In genomic region chr6:149477544-149477943, GRCh38 we compare ENCODE assay signal across 29 cellular contexts. TPM values are rescaled to one million over a fixed set of nuclear protein-coding genes. Genes with fewer than 3 reads are reported as not detected.
DNase-seq lines count a peak whose midpoint lies in the region; ATAC-seq, FAIRE-seq and TF ChIP-seq lines count a peak whose summit lies in the region.
"Had no signal": no experiment of that assay in that cellular context is flagged by ENCODE, and none has a peak within 500 bp of the region (broad histone marks: within the 10 kb centered on the region; RNA-seq: fewer than 3 reads in every experiment).

No MANE protein-coding gene starts in this region.

- peaks cover 34 to 100% (median 66%) of the 10 kb centered on the region in 6 donors for H3K4me1 ChIP-seq in spleen
- H3K4me1 ChIP-seq in right lobe of liver = no peaks in the 10 kb centered on the region
- H3K4me1 ChIP-seq: foreskin keratinocyte, prostate gland, uterus had no signal

- H3K27me3 ChIP-seq in spleen (replicated peaks in 1 of 7) = peaks cover 0 to 12% (median 0%) of the 10 kb centered on the region in 7 donors
- H3K27me3 ChIP-seq in right lobe of liver = no peaks in the 10 kb centered on the region
- H3K27me3 ChIP-seq: BLaER1 treated with 17β-estradiol and CSF1 and Interleukin-3, amounts not matched to agents 10 nM and 100 nM; colonic mucosa; suprapubic skin; uterus had no signal

- peaks cover 88% of the 10 kb centered on the region for H3K36me3 Mint-ChIP-seq in activated T-cell treated with anti-CD3 and anti-CD28 coated beads, Interleukin-2, amount 50 U/mL, for 24 hours (ENCODE audit: low read depth)
- H3K36me3 Mint-ChIP-seq in activated CD4-positive, alpha-beta memory T cell treated with anti-CD3 and anti-CD28 coated beads, Interleukin-2, amount 10 ng/mL, durations not matched to agents 7 days and 5 days (ENCODE audit: low read depth) = peaks cover 58% of the 10 kb centered on the region

- peak; percentile 55 for FAIRE-seq in GM18507 (lab: Jason Lieb, UNC)
- FAIRE-seq: bronchial epithelial cell had no signal

- peaks cover 78% of the 10 kb centered on the region for H3K4me1 Mint-ChIP-seq in activated T-cell treated with anti-CD3 and anti-CD28 coated beads, Interleukin-2, amount 50 U/mL, for 24 hours (ENCODE audit: low read depth)
- H3K4me1 Mint-ChIP-seq in activated CD4-positive, alpha-beta memory T cell treated with anti-CD3 and anti-CD28 coated beads, Interleukin-2, amount 10 ng/mL, durations not matched to agents 7 days and 5 days = peaks cover 67% of the 10 kb centered on the region

- H3K27ac Mint-ChIP-seq in activated T-cell treated with anti-CD3 and anti-CD28 coated beads, Interleukin-2, amount 50 U/mL, for 24 hours = peak overlapping the region; percentile 84
- peak overlapping the region; percentile 37 for H3K27ac Mint-ChIP-seq in activated CD4-positive, alpha-beta memory T cell treated with anti-CD3 and anti-CD28 coated beads, Interleukin-2, amount 10 ng/mL, durations not matched to agents 7 days and 5 days
- H3K27ac Mint-ChIP-seq: HFFc6 had no signal

- H3K4me3 ChIP-seq in spleen = no peak overlapping the region
- H3K4me3 ChIP-seq in right lobe of liver = no peak overlapping the region
- H3K4me3 ChIP-seq: BLaER1 treated with 17β-estradiol and CSF1 and Interleukin-3, amounts not matched to agents 10 nM and 100 nM; colonic mucosa; GM23248; heart right ventricle; prostate gland; suprapubic skin; uterus had no signal

- TF ChIP-seq CTCF in spleen (IDR thresholded peaks at IDR 0.05 in 8 of 11, conservative IDR thresholded peaks at IDR 0.05 in 3 of 11) = no peak
- TF ChIP-seq CTCF in right lobe of liver (IDR thresholded peaks at IDR 0.05) = no peak

- WGBS in spleen, 5 donors = 88 to 96% (median 91%) methylated on average over 5 of the region's 5 CpGs
- 95% methylated on average over 5 of the region's 5 CpGs for WGBS in right lobe of liver (ENCODE audit: insufficient coverage, low coverage, low lambda C conversion rate, missing lambda C conversion rate)

- H3K9me3 Mint-ChIP-seq in activated T-cell treated with anti-CD3 and anti-CD28 coated beads, Interleukin-2, amount 50 U/mL, for 24 hours = no peaks in the 10 kb centered on the region
- no peaks in the 10 kb centered on the region for H3K9me3 Mint-ChIP-seq in activated CD4-positive, alpha-beta memory T cell treated with anti-CD3 and anti-CD28 coated beads, Interleukin-2, amount 10 ng/mL, durations not matched to agents 7 days and 5 days
- H3K9me3 Mint-ChIP-seq: HFFc6 had no signal

- peak; percentile 27 for DNase-seq in activated T-cell treated with anti-CD3 and anti-CD28 coated beads, Interleukin-2, amount 50 U/mL, for 24 hours
- no peak for DNase-seq in activated T-cell treated with anti-CD3 and anti-CD28 coated beads, Interleukin-2, amount 50 U/mL, for 1 hour
- no peak for DNase-seq in GM18507 (ENCODE audit: extremely low spot score, insufficient read length, low read depth)
- no peak for DNase-seq in activated CD4-positive, alpha-beta memory T cell treated with anti-CD3 and anti-CD28 coated beads, Interleukin-2, amount 10 ng/mL, durations not matched to agents 7 days and 5 days
- no peak for DNase-seq in spleen
- DNase-seq in right lobe of liver = no peak
- DNase-seq in NK-92 (lab: John Stamatoyannopoulos, UW; ENCODE audit: unreplicated experiment) = no peak
- DNase-seq in dedifferentiated amniotic fluid mesenchymal stem cell (ENCODE audit: extremely low spot score) = no peak
- DNase-seq: activated CD4-positive, alpha-beta T cell treated with anti-CD3 and anti-CD28 coated beads for 4 hours; activated gamma-delta T cell treated with Interleukin-2 at 50 U/mL for 16 hours; Calu3; colonic mucosa; foreskin keratinocyte; GM23248; heart right ventricle; HFFc6; MM.1S; NCI-H1417 treated with DMSO at 0.1 percent for 48 hours; NCI-H2107; NCI-H446 treated with DMSO at 0.1 percent for 48 hours; SHP77; SW 1271; uterus had no signal

- peaks cover 0 to 14% (median 2%) of the 10 kb centered on the region in 6 donors for H3K36me3 ChIP-seq in spleen
- H3K36me3 ChIP-seq in right lobe of liver = no peaks in the 10 kb centered on the region
- H3K36me3 ChIP-seq: colonic mucosa, prostate gland, suprapubic skin, uterus had no signal

- no peaks in the 10 kb centered on the region for H3K27me3 Mint-ChIP-seq in activated T-cell treated with anti-CD3 and anti-CD28 coated beads, Interleukin-2, amount 50 U/mL, for 24 hours
- H3K27me3 Mint-ChIP-seq in activated CD4-positive, alpha-beta memory T cell treated with anti-CD3 and anti-CD28 coated beads, Interleukin-2, amount 10 ng/mL, durations not matched to agents 7 days and 5 days = no peaks in the 10 kb centered on the region

- H3K4me3 Mint-ChIP-seq in activated T-cell treated with anti-CD3 and anti-CD28 coated beads, Interleukin-2, amount 50 U/mL, for 24 hours = peak overlapping the region; percentile 36
- no peak overlapping the region for H3K4me3 Mint-ChIP-seq in activated CD4-positive, alpha-beta memory T cell treated with anti-CD3 and anti-CD28 coated beads, Interleukin-2, amount 10 ng/mL, durations not matched to agents 7 days and 5 days
- H3K4me3 Mint-ChIP-seq: HFFc6 had no signal

- ATAC-seq in right lobe of liver = no peak
- ATAC-seq: esophagus mucosa, foreskin keratinocyte, heart right ventricle had no signal

- CTCF ChIA-PET in activated CD4-positive, alpha-beta memory T cell treated with anti-CD3 and anti-CD28 coated beads, Interleukin-2, amount 10 ng/mL, durations not matched to agents 7 days and 5 days (lab: Charles Lee) = no interaction called here

- H3K9me3 ChIP-seq in spleen = no peaks in the 10 kb centered on the region
- H3K9me3 ChIP-seq in right lobe of liver = no peaks in the 10 kb centered on the region
- H3K9me3 ChIP-seq: BLaER1 treated with 17β-estradiol and CSF1 and Interleukin-3, amounts not matched to agents 10 nM and 100 nM; colonic mucosa; prostate gland; suprapubic skin; uterus had no signal

- TF ChIP-seq POLR2A in spleen (IDR thresholded peaks at IDR 0.05) (no peak), right lobe of liver (IDR thresholded peaks at IDR 0.05) (no peak)

- intact Hi-C loops in spleen (cut with DNase I; ENCODE audit: low total_unique reads) (no loop called here), right lobe of liver (cut with DNase I) (no loop called here)

- POLR2A ChIA-PET in activated CD4-positive, alpha-beta memory T cell treated with anti-CD3 and anti-CD28 coated beads, Interleukin-2, amount 10 ng/mL, durations not matched to agents 7 days and 5 days (lab: Charles Lee) = interaction anchor here (2.4 kb wide), 1 partner anchor 16 kb away, joined by 7 read pairs; no protein-coding TSS in a partner anchor

- H3K27ac ChIP-seq in spleen = peak overlapping the region in 5 of 8 donors; percentile 0 to 91 (median 49)
- no peak overlapping the region for H3K27ac ChIP-seq in right lobe of liver
- H3K27ac ChIP-seq: colonic mucosa, foreskin keratinocyte, GM23248, heart right ventricle, prostate gland, suprapubic skin, uterus had no signal

RNA-seq across cellular contexts. Expression of gene ZC3H12D, which starts 7.3 kb away (rescaled TPM):
- 10 to 100 TPM; 37.4 to 37.6 TPM for total RNA-seq in activated CD4-positive, alpha-beta memory T cell treated with anti-CD3 and anti-CD28 coated beads, Interleukin-2, amount 10 ng/mL, durations not matched to agents 7 days and 5 days
- total RNA-seq in spleen = 10 to 100 TPM; 20.1 to 38.4 (median 27.3) TPM
- 10 to 100 TPM; 15.2 to 24.4 (median 18.3) TPM for polyA plus RNA-seq in spleen
- total RNA-seq in right lobe of liver = 1 to 10 TPM in 1 of 6 experiments, under 1 TPM in 5; 0.49 to 1.4 (median 0.90) TPM
- total RNA-seq: lung microvascular endothelial cell had no signal
- polyA plus RNA-seq: foreskin keratinocyte, GM23248 had no signal

Comparison
In these comparisons a context has a peak if more than half of its experiments do, and no peak if none do; other contexts are left out.
1. H3K27ac ChIP-seq: peak in spleen (5 of 8); none in right lobe of liver (0 of 3).
2. RNA of gene ZC3H12D, which starts 7.3 kb away (total RNA-seq): 37.4 to 37.6 TPM in activated CD4-positive, alpha-beta memory T cell treated with anti-CD3 and anti-CD28 coated beads, Interleukin-2, amount 10 ng/mL, durations not matched to agents 7 days and 5 days and 20.1 to 38.4 TPM in spleen; 0.49 to 1.4 TPM in right lobe of liver; every median in the first group is over 4 times any median in the second.